Comparison of ENCODE assay signal across 22 cellular contexts in the genomic region with DNA sequence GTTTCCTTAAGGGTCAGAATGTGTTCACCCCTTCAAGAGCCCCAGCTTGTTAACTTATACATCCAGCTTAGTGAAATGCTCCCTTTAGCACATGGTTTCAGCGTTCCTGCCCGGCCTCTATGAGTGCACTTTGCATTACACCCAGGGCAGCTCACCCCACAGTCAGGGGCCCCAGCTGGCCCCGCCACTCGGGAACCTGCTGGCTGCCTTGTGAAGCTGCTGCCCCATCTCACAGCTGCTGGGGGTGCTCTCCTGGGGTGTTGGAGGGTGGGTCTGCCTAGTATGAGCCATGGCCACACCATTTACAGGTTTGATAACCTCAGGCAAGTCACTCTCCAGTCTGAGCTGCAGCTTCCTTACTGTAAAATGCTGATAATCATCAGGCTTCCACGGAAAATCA. TPM values are rescaled to one million over a fixed set of nuclear protein-coding genes. Genes with fewer than 3 reads are reported as not detected.
A peak's percentile ranks its signal among the peaks of the same experiment; 100 is the strongest.
DNase-seq lines count a peak whose midpoint lies in the region; ATAC-seq and TF ChIP-seq lines count a peak whose summit lies in the region.
"Had no signal": no experiment of that assay in that cellular context is flagged by ENCODE, and none has a peak within 500 bp of the region (broad histone marks: within the 10 kb centered on the region; RNA-seq: fewer than 3 reads in every experiment).

No MANE protein-coding gene starts in this region.

- H3K36me3 Mint-ChIP-seq in naive thymus-derived CD4-positive, alpha-beta T cell = peaks cover 0 to 21% (median 15%) of the 10 kb centered on the region in 5 donors
- peaks cover 1% of the 10 kb centered on the region for H3K36me3 Mint-ChIP-seq in activated CD4-positive, alpha-beta memory T cell treated with anti-CD3 and anti-CD28 coated beads for 36 hours

- H3K4me3 ChIP-seq in DOHH2 (ENCODE audit: low read length) (no peak overlapping the region), ascending aorta (no peak overlapping the region), thoracic aorta (no peak overlapping the region)
- H3K4me3 ChIP-seq in naive thymus-derived CD4-positive, alpha-beta T cell (ENCODE audit: low read length) = no peak overlapping the region
- H3K4me3 ChIP-seq: right lobe of liver, uterus had no signal

- no peaks in the 10 kb centered on the region for H3K9me3 Mint-ChIP-seq in naive thymus-derived CD4-positive, alpha-beta T cell
- no peaks in the 10 kb centered on the region for H3K9me3 Mint-ChIP-seq in activated CD4-positive, alpha-beta memory T cell treated with anti-CD3 and anti-CD28 coated beads for 36 hours
- H3K9me3 Mint-ChIP-seq: activated CD4-positive, alpha-beta T cell treated with anti-CD3 and anti-CD28 coated beads, Interleukin-2, amount 10 ng/mL, durations not matched to agents 24 days and 14 days; activated naive CD4-positive, alpha-beta T cell treated with anti-CD3 and anti-CD28 coated beads, Interleukin-2, amount 50 U/mL, for 72 hours; CD8-positive, alpha-beta memory T cell; nephron had no signal

- no peak for TF ChIP-seq CTCF in DOHH2 (IDR thresholded peaks at IDR 0.05; ENCODE audit: low read depth, low read length, poor library complexity, severe bottlenecking)
- TF ChIP-seq CTCF in ascending aorta (IDR thresholded peaks at IDR 0.05) = no peak
- no peak for TF ChIP-seq CTCF in thoracic aorta (IDR thresholded peaks at IDR 0.05)

- H3K9me3 ChIP-seq in DOHH2 (ENCODE audit: control insufficient read depth, insufficient read depth, low read length) (no peaks in the 10 kb centered on the region), ascending aorta (no peaks in the 10 kb centered on the region), thoracic aorta (no peaks in the 10 kb centered on the region)
- no peaks in the 10 kb centered on the region for H3K9me3 ChIP-seq in naive thymus-derived CD4-positive, alpha-beta T cell (ENCODE audit: control insufficient read depth in 2 of 3, low read length in 3 of 3)
- H3K9me3 ChIP-seq: right lobe of liver, uterus had no signal

- H3K27ac ChIP-seq in DOHH2 (ENCODE audit: low read depth, low read length) = no peak overlapping the region
- peak overlapping the region; percentile 65 to 70 for H3K27ac ChIP-seq in ascending aorta
- H3K27ac ChIP-seq in naive thymus-derived CD4-positive, alpha-beta T cell (ENCODE audit: low read depth, low read length) = no peak overlapping the region
- H3K27ac ChIP-seq in thoracic aorta = peak overlapping the region; percentile 13 to 48
- H3K27ac ChIP-seq: epithelial cell of prostate, right lobe of liver, uterus had no signal

- no peaks in the 10 kb centered on the region for H3K27me3 ChIP-seq in DOHH2 (ENCODE audit: control insufficient read depth, low read length)
- H3K27me3 ChIP-seq in ascending aorta = no peaks in the 10 kb centered on the region
- no peaks in the 10 kb centered on the region for H3K27me3 ChIP-seq in naive thymus-derived CD4-positive, alpha-beta T cell (ENCODE audit: control insufficient read depth in 2 of 2, insufficient read depth in 2 of 2, low read length in 2 of 2)
- H3K27me3 ChIP-seq in thoracic aorta (replicated peaks; ENCODE audit: insufficient read depth) = no peaks in the 10 kb centered on the region
- H3K27me3 ChIP-seq: right lobe of liver, uterus had no signal

- no peaks in the 10 kb centered on the region for H3K36me3 ChIP-seq in DOHH2 (ENCODE audit: control insufficient read depth, low read length)
- H3K36me3 ChIP-seq in ascending aorta = no peaks in the 10 kb centered on the region
- peaks cover 0 to 35% (median 12%) of the 10 kb centered on the region in 3 experiments for H3K36me3 ChIP-seq in naive thymus-derived CD4-positive, alpha-beta T cell (ENCODE audit: control insufficient read depth in 2 of 3, insufficient read depth in 3 of 3, low read length in 3 of 3)
- no peaks in the 10 kb centered on the region for H3K36me3 ChIP-seq in thoracic aorta
- H3K36me3 ChIP-seq: right lobe of liver, uterus had no signal

- intact Hi-C loops in ascending aorta (cut with DNase I) = no loop called here
- intact Hi-C loops in naive thymus-derived CD4-positive, alpha-beta T cell (cut with micrococcal nuclease) = no loop called here
- intact Hi-C loops in activated CD4-positive, alpha-beta memory T cell treated with anti-CD3 and anti-CD28 coated beads for 36 hours (cut with micrococcal nuclease) = no loop called here

- DNase-seq in ascending aorta (ENCODE audit: low spot score in 2 of 2) (no peak), thoracic aorta (ENCODE audit: low spot score) (no peak), NCI-H146 treated with DMSO at 0.1 percent for 48 hours (lab: John Stamatoyannopoulos, UW; ENCODE audit: unreplicated experiment) (no peak)
- DNase-seq in naive thymus-derived CD4-positive, alpha-beta T cell = no peak
- DNase-seq in activated CD4-positive, alpha-beta memory T cell treated with anti-CD3 and anti-CD28 coated beads for 36 hours = no peak
- DNase-seq: activated CD4-positive, alpha-beta T cell treated with anti-CD3 and anti-CD28 coated beads, Interleukin-2, amount 10 ng/mL, durations not matched to agents 24 days and 14 days; CD8-positive, alpha-beta memory T cell; DMS153; effector CD4-positive, alpha-beta T cell; midbrain; NCI-H1048; NCI-H187; NCI-H526 treated with DMSO at 0.1 percent for 48 hours had no signal

- H3K4me1 ChIP-seq in DOHH2 (ENCODE audit: control insufficient read depth, low read length) (peaks cover 59% of the 10 kb centered on the region), ascending aorta (peaks cover 17 to 19% of the 10 kb centered on the region in 2 donors), thoracic aorta (ENCODE audit: control insufficient read depth in 1 of 2, low read depth in 2 of 2) (peaks cover 29 to 62% of the 10 kb centered on the region in 2 donors)
- H3K4me1 ChIP-seq in naive thymus-derived CD4-positive, alpha-beta T cell (ENCODE audit: control insufficient read depth in 2 of 2, insufficient read depth in 2 of 2, low read length in 2 of 2) = peaks cover 0 to 18% of the 10 kb centered on the region in 2 donors
- H3K4me1 ChIP-seq: right lobe of liver, uterus had no signal

- H3K9me2 ChIP-seq in DOHH2 (replicated peaks; ENCODE audit: control insufficient read depth, low read length) = no peaks in the 10 kb centered on the region

- no peak for ATAC-seq in naive thymus-derived CD4-positive, alpha-beta T cell
- no peak for ATAC-seq in thoracic aorta (ENCODE audit: insufficient number of reproducible peaks, low FRiP score, low read depth)
- ATAC-seq in activated CD4-positive, CD25-positive, alpha-beta regulatory T cell treated with anti-CD3 and anti-CD28 coated beads, Interleukin-2, amount 50 U/mL, for 24 hours = no peak
- ATAC-seq: activated naive CD4-positive, alpha-beta T cell treated with anti-CD3 and anti-CD28 coated beads, Interleukin-2, amount 50 U/mL, for 72 hours had no signal

- H3K27me3 Mint-ChIP-seq in naive thymus-derived CD4-positive, alpha-beta T cell = no peaks in the 10 kb centered on the region
- H3K27me3 Mint-ChIP-seq in activated CD4-positive, alpha-beta memory T cell treated with anti-CD3 and anti-CD28 coated beads for 36 hours = no peaks in the 10 kb centered on the region
- H3K27me3 Mint-ChIP-seq: activated CD4-positive, alpha-beta T cell treated with anti-CD3 and anti-CD28 coated beads, Interleukin-2, amount 10 ng/mL, durations not matched to agents 24 days and 14 days had no signal

- peaks cover 32% of the 10 kb centered on the region for H3K79me2 ChIP-seq in DOHH2 (ENCODE audit: control insufficient read depth, low read length)

- POLR2A ChIA-PET in naive thymus-derived CD4-positive, alpha-beta T cell (lab: Charles Lee) = interaction anchor here (0.9 kb wide), 1 partner anchor 33 kb away, joined by 4 read pairs; no protein-coding TSS in a partner anchor
- POLR2A ChIA-PET in activated CD4-positive, alpha-beta memory T cell treated with anti-CD3 and anti-CD28 coated beads for 36 hours (lab: Charles Lee) = no interaction called here

- CTCF ChIA-PET in naive thymus-derived CD4-positive, alpha-beta T cell (lab: Charles Lee) = interaction anchor here (0.8 to 10.9 kb wide), 6 partner anchors 8 to 199 kb away, joined by 3 to 153 read pairs (median 3); no protein-coding TSS in a partner anchor
- CTCF ChIA-PET in activated CD4-positive, alpha-beta memory T cell treated with anti-CD3 and anti-CD28 coated beads for 36 hours (lab: Charles Lee) = interaction anchor here (0.7 to 4.4 kb wide), 4 partner anchors 13 to 246 kb away, joined by 3 to 17 read pairs (median 4); a partner anchor contains a TSS

- no peaks in the 10 kb centered on the region; the same call in 1 of the 2 replicates for H3F3A ChIP-seq in DOHH2 (ENCODE audit: control insufficient read depth, insufficient read depth)

- peak overlapping the region in 2 of 10 donors; percentile 47 to 54 for H3K4me3 Mint-ChIP-seq in naive thymus-derived CD4-positive, alpha-beta T cell
- no peak overlapping the region for H3K4me3 Mint-ChIP-seq in activated CD4-positive, alpha-beta memory T cell treated with anti-CD3 and anti-CD28 coated beads for 36 hours
- H3K4me3 Mint-ChIP-seq: activated CD4-positive, alpha-beta T cell treated with anti-CD3 and anti-CD28 coated beads, Interleukin-2, amount 10 ng/mL, durations not matched to agents 24 days and 14 days; CD8-positive, alpha-beta memory T cell; nephron had no signal

- H3K4me1 Mint-ChIP-seq in naive thymus-derived CD4-positive, alpha-beta T cell = peaks cover 39 to 81% (median 66%) of the 10 kb centered on the region in 7 donors
- H3K4me1 Mint-ChIP-seq in activated CD4-positive, alpha-beta memory T cell treated with anti-CD3 and anti-CD28 coated beads for 36 hours (ENCODE audit: low read depth) = peaks cover 7% of the 10 kb centered on the region
- H3K4me1 Mint-ChIP-seq: CD8-positive, alpha-beta memory T cell had no signal

- H3K27ac Mint-ChIP-seq in naive thymus-derived CD4-positive, alpha-beta T cell = peak overlapping the region in 7 of 9 donors; percentile 6 to 92 (median 77)
- H3K27ac Mint-ChIP-seq in activated CD4-positive, alpha-beta memory T cell treated with anti-CD3 and anti-CD28 coated beads for 36 hours = no peak overlapping the region
- H3K27ac Mint-ChIP-seq: nephron had no signal

- H3K4me2 ChIP-seq in DOHH2 (ENCODE audit: low read length) = peak overlapping the region; percentile 80; the same call in 1 of the 2 replicates

- H4K20me1 ChIP-seq in DOHH2 (ENCODE audit: control insufficient read depth, insufficient read depth, low read depth, low read length) = no peaks in the 10 kb centered on the region

RNA-seq across cellular contexts. Expression of a gene that starts 32.2 kb away (rescaled TPM):
- total RNA-seq in ascending aorta (7.5 TPM), thoracic aorta (10 to 100 TPM in 1 of 2 donors, 1 to 10 TPM in 1; 8.8 to 23.1 TPM)
- 10 to 100 TPM in 3 of 5 experiments, 1 to 10 TPM in 2; 5.6 to 26.3 (median 12.9) TPM for total RNA-seq in naive thymus-derived CD4-positive, alpha-beta T cell
- polyA plus RNA-seq in naive thymus-derived CD4-positive, alpha-beta T cell = 1 to 10 TPM; 5.0 to 8.0 TPM
- total RNA-seq in activated CD4-positive, alpha-beta memory T cell treated with anti-CD3 and anti-CD28 coated beads for 36 hours = 10 to 100 TPM; 11.6 to 11.8 TPM
- total RNA-seq: fibroblast of villous mesenchyme, LHCN-M2 had no signal

Comparison
In these comparisons a context has a peak if more than half of its experiments do, and no peak if none do; other contexts are left out.
1. H3K27ac ChIP-seq: peak in ascending aorta (2 of 2) and thoracic aorta (2 of 2); none in DOHH2 (single experiment) and naive thymus-derived CD4-positive, alpha-beta T cell (single experiment).